In genomic region chr17:64261422-64262124, GRCh38 we compare ENCODE assay signal across 8 cellular contexts. TPM values are rescaled to one million over a fixed set of nuclear protein-coding genes. Genes with fewer than 3 reads are reported as not detected.
DNase-seq lines count a peak whose midpoint lies in the region; ATAC-seq, FAIRE-seq and TF ChIP-seq lines count a peak whose summit lies in the region.

No MANE protein-coding gene starts in this region.

- H3K27me3 ChIP-seq in A673 (replicated peaks; ENCODE audit: insufficient read depth, low read depth, low read length, poor library complexity): no peaks in the 10 kb centered on the region
- no peaks in the 10 kb centered on the region for H3K27me3 ChIP-seq in breast epithelium
- H3K27me3 ChIP-seq in mucosa of stomach (ENCODE audit: control insufficient read depth, insufficient read depth, low read length): peaks cover 5% of the 10 kb centered on the region

- H3K4me1 ChIP-seq in A673 (ENCODE audit: insufficient read depth, low read length, poor library complexity, severe bottlenecking) (peaks cover 11% of the 10 kb centered on the region), breast epithelium (peaks cover 5 to 9% of the 10 kb centered on the region in 2 donors), mucosa of stomach (ENCODE audit: control insufficient read depth, insufficient read depth, low read length) (peaks cover 11% of the 10 kb centered on the region)

- CTCF ChIA-PET in A673 (lab: Charles Lee): no interaction called here

- H3K36me3 ChIP-seq in A673 (ENCODE audit: insufficient read depth, low read length, poor library complexity, severe bottlenecking) (no peaks in the 10 kb centered on the region), KOPT-K1 (ENCODE audit: insufficient read depth, low read length) (no peaks in the 10 kb centered on the region), breast epithelium (no peaks in the 10 kb centered on the region), mucosa of stomach (ENCODE audit: control insufficient read depth, insufficient read depth, low read length) (no peaks in the 10 kb centered on the region)

- BruUV-seq in A673 (replicated peaks; lab: Mats Ljungman, UMichigan): no TSS peak

- DNase-seq in A673 (ENCODE audit: low spot score) (no peak), breast epithelium (ENCODE audit: low spot score in 2 of 2) (no peak), frontal cortex (ENCODE audit: low spot score in 2 of 2) (no peak), T1000 (lab: John Stamatoyannopoulos, UW) (no peak)
- no peak for DNase-seq in stimulated activated CD4-positive, alpha-beta T cell treated with anti-CD3 and anti-CD28 coated beads, Interleukin-2, amount 100 ng/mL, for 48 hours

- H3K9me3 ChIP-seq in A673 (ENCODE audit: low read depth, low read length, poor library complexity, severe bottlenecking) (no peaks in the 10 kb centered on the region), KOPT-K1 (ENCODE audit: insufficient read depth, low read length, poor library complexity, severe bottlenecking) (no peaks in the 10 kb centered on the region), breast epithelium (no peaks in the 10 kb centered on the region), mucosa of stomach (ENCODE audit: control insufficient read depth, low read length) (no peaks in the 10 kb centered on the region)

- intact Hi-C loops in A673 (cut with micrococcal nuclease; ENCODE audit: unreplicated experiment) (loop anchor here (5.0 kb wide), 1 partner anchor 114 kb away; no protein-coding TSS in a partner anchor), breast epithelium (cut with DNase I; ENCODE audit: low total_unique reads) (loop anchor here (10.0 kb wide), 1 partner anchor 117 kb away; no protein-coding TSS in a partner anchor)

- H3K4me3 ChIP-seq in A673 (ENCODE audit: low read depth, low read length, poor library complexity, severe bottlenecking) (peak overlapping the region; percentile 80), breast epithelium (peak overlapping the region; percentile 87 to 99 (median 97)), mucosa of stomach (ENCODE audit: low read length) (peak overlapping the region; percentile 53)

- no peak for FAIRE-seq in frontal cortex (lab: Jason Lieb, UNC)

- no peak for ATAC-seq in HG03457 (IDR thresholded peaks at IDR 0.05; ENCODE audit: unreplicated experiment)

- H3K9ac ChIP-seq in mucosa of stomach (ENCODE audit: low read length): peak overlapping the region; percentile 69

- POLR2A ChIA-PET in A673 (lab: Charles Lee; ENCODE audit: low non-redundant PET): no interaction called here

- H3K27ac ChIP-seq in A673 (ENCODE audit: low read depth, low read length, poor library complexity, severe bottlenecking) (no peak overlapping the region), KOPT-K1 (ENCODE audit: low read depth, low read length, poor library complexity, severe bottlenecking) (peak overlapping the region; percentile 74), breast epithelium (peak overlapping the region; percentile 89 to 96)

- TF ChIP-seq CTCF in A673 (conservative IDR thresholded peaks at IDR 0.05; ENCODE audit: low read depth, low read length) (no peak), breast epithelium (IDR thresholded peaks at IDR 0.05) (no peak)

- no peak for TF ChIP-seq POLR2A in breast epithelium (IDR thresholded peaks at IDR 0.05)

RNA-seq across cellular contexts. Expression of gene TEX2, which starts 1.5 kb away (rescaled TPM):
- total RNA-seq in A673 (2021): 16.1 and 17.5 TPM in 2 replicates
- 10 to 100 TPM; 47.5 to 70.7 (median 69.6) TPM for total RNA-seq in breast epithelium
- 31.8 TPM for total RNA-seq in frontal cortex
